In genomic region chr1:162498442-162498785, GRCh38 we compare ENCODE assay signal across 7 cellular contexts. TPM values are rescaled to one million over a fixed set of nuclear protein-coding genes. Genes with fewer than 3 reads are reported as not detected.
A peak's percentile ranks its signal among the peaks of the same experiment; 100 is the strongest.
DNase-seq lines count a peak whose midpoint lies in the region; ATAC-seq and TF ChIP-seq lines count a peak whose summit lies in the region.

No MANE protein-coding gene starts in this region.

- no peaks in the 10 kb centered on the region for H3K27me3 ChIP-seq in colonic mucosa

- no peaks in the 10 kb centered on the region for H3K4me1 ChIP-seq in colonic mucosa

- H3K27ac ChIP-seq in colonic mucosa: peak overlapping the region; percentile 82

- no peaks in the 10 kb centered on the region for H3K36me3 ChIP-seq in colonic mucosa

- peak overlapping the region; percentile 70 for H3K4me3 ChIP-seq in HFF-Myc (replicated peaks; ENCODE audit: low read depth, low read length)
- peak overlapping the region; percentile 73 for H3K4me3 ChIP-seq in colonic mucosa

- H3K9ac ChIP-seq in colonic mucosa (ENCODE audit: low read depth in 2 of 2, low read length in 2 of 2): peak overlapping the region; percentile 89 to 96

- ATAC-seq in GM18517 (IDR thresholded peaks at IDR 0.05; ENCODE audit: unreplicated experiment): peak; percentile 29
- ATAC-seq in naive B cell (ENCODE audit: low read depth in 2 of 2): peak; percentile 27 to 42

- H3K4me1 Mint-ChIP-seq in naive B cell: peaks cover 19 to 33% (median 20%) of the 10 kb centered on the region in 3 donors

- intact Hi-C loops in colonic mucosa (cut with DNase I): no loop called here

- H3K36me3 Mint-ChIP-seq in naive B cell: peaks cover 7 to 11% of the 10 kb centered on the region in 2 donors

- peaks cover 0 to 4% (median 0%) of the 10 kb centered on the region in 3 donors for H3K27me3 Mint-ChIP-seq in naive B cell

- no peaks in the 10 kb centered on the region for H3K9me3 Mint-ChIP-seq in naive B cell

- peak overlapping the region; percentile 91 to 95 (median 93) for H3K4me3 Mint-ChIP-seq in naive B cell

- TF ChIP-seq CTCF in HFF-Myc (IDR thresholded peaks at IDR 0.05; ENCODE audit: low read depth, low read length, missing control alignments) (no peak), colonic mucosa (IDR thresholded peaks at IDR 0.05) (no peak)

- DNase-seq in HFF-Myc (ENCODE audit: extremely low read depth, low read depth) (no peak), NOMO-1 treated with DMSO at 0.1 percent for 48 hours (lab: John Stamatoyannopoulos, UW; ENCODE audit: unreplicated experiment) (peak; percentile 55), colonic mucosa (no peak), naive B cell (peak; percentile 32), cerebellum (ENCODE audit: low spot score) (no peak)
- no peak for DNase-seq in stimulated activated CD4-positive, alpha-beta T cell treated with anti-CD3 and anti-CD28 coated beads, Interleukin-12 subunit alpha, Interleukin-12 subunit beta, amount 100 ng/mL, for 4 hours

- H3K9me3 ChIP-seq in colonic mucosa: no peaks in the 10 kb centered on the region

- H3K27ac Mint-ChIP-seq in naive B cell: peak overlapping the region; percentile 94 to 98 (median 96)

RNA-seq across cellular contexts. Expression of gene UHMK1, which starts 0.8 kb away (rescaled TPM):
- total RNA-seq in colonic mucosa (10 to 100 TPM; 52.1 to 59.0 TPM), cerebellum (33.7 TPM)
- 10 to 100 TPM; 40.6 to 83.4 (median 59.6) TPM for polyA plus RNA-seq in naive B cell (ENCODE audit: low read depth in 6 of 6)

Comparison
In these comparisons a context has a peak if more than half of its experiments do, and no peak if none do; other contexts are left out.
1. DNase-seq: peak in NOMO-1 treated with DMSO at 0.1 percent for 48 hours (single experiment) and naive B cell (single experiment); none in HFF-Myc (single experiment), colonic mucosa (single experiment), cerebellum (single experiment) and stimulated activated CD4-positive, alpha-beta T cell treated with anti-CD3 and anti-CD28 coated beads, Interleukin-12 subunit alpha, Interleukin-12 subunit beta, amount 100 ng/mL, for 4 hours (single experiment).